Comparison of ENCODE assay signal across 9 cellular contexts in the genomic region with DNA sequence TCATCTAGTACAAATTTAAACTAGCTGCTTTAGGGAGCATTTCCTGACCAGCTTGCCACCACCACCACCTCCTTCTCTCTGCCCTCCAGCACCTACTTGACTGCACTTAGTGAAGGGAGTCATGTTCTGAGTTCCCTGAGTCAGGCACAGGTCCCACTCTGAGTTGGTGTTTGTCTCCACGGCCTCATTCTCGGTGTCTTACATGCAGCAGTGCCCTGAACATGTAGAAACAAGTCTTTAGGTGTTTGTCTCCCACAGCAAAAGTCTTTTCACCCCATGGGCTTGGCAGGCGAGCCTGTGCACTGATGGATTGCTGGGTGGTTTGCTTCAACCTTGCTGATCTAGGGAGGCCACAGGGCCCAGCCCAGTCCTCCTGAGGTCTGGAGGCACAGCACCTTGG. TPM values are rescaled to one million over a fixed set of nuclear protein-coding genes. Genes with fewer than 3 reads are reported as not detected.
A peak's percentile ranks its signal among the peaks of the same experiment; 100 is the strongest.
DNase-seq lines count a peak whose midpoint lies in the region; ATAC-seq, FAIRE-seq and TF ChIP-seq lines count a peak whose summit lies in the region.
"Had no signal": no experiment of that assay in that cellular context is flagged by ENCODE, and none has a peak within 500 bp of the region (broad histone marks: within the 10 kb centered on the region; RNA-seq: fewer than 3 reads in every experiment).

No MANE protein-coding gene starts in this region.

- H4K91ac ChIP-seq in trophoblast cell (ENCODE audit: low read depth, low read length): peak overlapping the region; percentile 8

- peak overlapping the region; percentile 42 for H3K4ac ChIP-seq in trophoblast cell (ENCODE audit: low read depth, low read length)

- H3K9me3 Mint-ChIP-seq in CD8-positive, alpha-beta T cell: no peaks in the 10 kb centered on the region

- peaks cover 97% of the 10 kb centered on the region for H3K4me1 Mint-ChIP-seq in CD8-positive, alpha-beta T cell (ENCODE audit: low read depth)

- H3K18ac ChIP-seq in trophoblast cell (ENCODE audit: low read length): peak overlapping the region; percentile 50

- peak overlapping the region; percentile 97 for H3K27ac Mint-ChIP-seq in CD8-positive, alpha-beta T cell

- FAIRE-seq in bronchial epithelial cell (lab: Jason Lieb, UNC): peak; percentile 68
- no peak for FAIRE-seq in RCC 7860 (lab: Jason Lieb, UNC)

- intact Hi-C loops in CD8-positive, alpha-beta T cell (cut with DNase I, micrococcal nuclease): loop anchor here (1.0 to 2.0 kb wide), 2 partner anchors 13 to 16 kb away; partner anchors contain the start of gene TSPAN14 (in 1 of the 2)

- H3K36me3 ChIP-seq in CD8-positive, alpha-beta T cell (ENCODE audit: insufficient read depth, low read length): no peaks in the 10 kb centered on the region
- H3K36me3 ChIP-seq in OCI-LY1 (ENCODE audit: insufficient read depth, low read length) (peaks cover 30% of the 10 kb centered on the region), bronchial epithelial cell (ENCODE audit: control insufficient read depth, insufficient read depth, low read length) (peaks cover 9% of the 10 kb centered on the region), trophoblast cell (ENCODE audit: control insufficient read depth in 1 of 2, insufficient read depth in 2 of 2, low read length in 2 of 2) (peaks cover 21 to 22% of the 10 kb centered on the region in 2 experiments), BE2C (no peaks in the 10 kb centered on the region)

- POLR2A ChIA-PET in CD8-positive, alpha-beta T cell (lab: Charles Lee): interaction anchor here (1.4 to 12.0 kb wide), 4 partner anchors 11 to 28 kb away, joined by 4 to 122 read pairs (median 58); no protein-coding TSS in a partner anchor

- peak in 1 of 7 experiments; percentile 37 for DNase-seq in CD8-positive, alpha-beta T cell
- DNase-seq in bronchial epithelial cell (ENCODE audit: low read depth): peak; percentile 94
- no peak for DNase-seq in trophoblast cell
- no peak for DNase-seq in G401 (ENCODE audit: low spot score)
- no peak for DNase-seq in RCC 7860 (ENCODE audit: low spot score)
- no peak for DNase-seq in BE2C
- DNase-seq: NCI-H1105 had no signal

- no peaks in the 10 kb centered on the region for H3K27me3 Mint-ChIP-seq in CD8-positive, alpha-beta T cell (ENCODE audit: low read depth)

- in situ Hi-C loops in G401 (cut with HindIII; ENCODE audit: low sequenced_read_pairs): no loop called here

- no peak overlapping the region for H2BK120ac ChIP-seq in trophoblast cell (ENCODE audit: insufficient read depth, low read length, poor library complexity)

- no peak for TF ChIP-seq CTCF in CD8-positive, alpha-beta T cell (IDR thresholded peaks at IDR 0.05)
- TF ChIP-seq CTCF in OCI-LY1 (IDR thresholded peaks at IDR 0.05; ENCODE audit: low read length): no peak
- TF ChIP-seq CTCF in bronchial epithelial cell (IDR thresholded peaks at IDR 0.05; ENCODE audit: insufficient read depth, low read length, severe bottlenecking): no peak
- TF ChIP-seq CTCF in BE2C (IDR thresholded peaks at IDR 0.05; ENCODE audit: low read depth, low read length): no peak

- H2AK5ac ChIP-seq in trophoblast cell (ENCODE audit: low read length): no peak overlapping the region

- peak overlapping the region; percentile 1 for H4K8ac ChIP-seq in trophoblast cell (ENCODE audit: low read depth, low read length)

- no peak overlapping the region for H2BK5ac ChIP-seq in trophoblast cell (ENCODE audit: low read depth, low read length, poor library complexity)

- no peaks in the 10 kb centered on the region for H3K27me3 ChIP-seq in CD8-positive, alpha-beta T cell (ENCODE audit: insufficient read depth, low read length)
- H3K27me3 ChIP-seq in OCI-LY1 (ENCODE audit: insufficient read depth, low read length) (no peaks in the 10 kb centered on the region), bronchial epithelial cell (ENCODE audit: control insufficient read depth, insufficient read depth, low read length) (no peaks in the 10 kb centered on the region), trophoblast cell (ENCODE audit: insufficient read depth, low read length) (no peaks in the 10 kb centered on the region), BE2C (no peaks in the 10 kb centered on the region)

- no peak overlapping the region for H4K12ac ChIP-seq in trophoblast cell (ENCODE audit: low read depth, low read length)

- no peak overlapping the region for H3K14ac ChIP-seq in trophoblast cell (ENCODE audit: low read length)

- no peak overlapping the region for H2BK12ac ChIP-seq in trophoblast cell (ENCODE audit: low read length)

- peak overlapping the region; percentile 14 for H3K27ac ChIP-seq in CD8-positive, alpha-beta T cell (ENCODE audit: low read depth, low read length)
- H3K27ac ChIP-seq in OCI-LY1 (ENCODE audit: low read depth, low read length, poor library complexity, severe bottlenecking) (peak overlapping the region; percentile 97), trophoblast cell (ENCODE audit: low read depth, low read length) (no peak overlapping the region)

- no peaks in the 10 kb centered on the region for H3K9me3 ChIP-seq in CD8-positive, alpha-beta T cell (ENCODE audit: low read length)
- H3K9me3 ChIP-seq in OCI-LY1 (ENCODE audit: low read length) (no peaks in the 10 kb centered on the region), trophoblast cell (ENCODE audit: insufficient read depth, low read depth, low read length) (no peaks in the 10 kb centered on the region), BE2C (no peaks in the 10 kb centered on the region)

- peak overlapping the region; percentile 60 for H3K4me3 Mint-ChIP-seq in CD8-positive, alpha-beta T cell

- H3K9ac ChIP-seq in OCI-LY1 (ENCODE audit: low read length) (peak overlapping the region; percentile 43), trophoblast cell (ENCODE audit: low read length) (no peak overlapping the region)

- H3K4me3 ChIP-seq in CD8-positive, alpha-beta T cell (ENCODE audit: low read depth, low read length): peak overlapping the region; percentile 27
- no peak overlapping the region for H3K4me3 ChIP-seq in OCI-LY1 (ENCODE audit: low read depth, low read length, poor library complexity, severe bottlenecking)
- H3K4me3 ChIP-seq in bronchial epithelial cell (ENCODE audit: low read depth, low read length): no peak overlapping the region
- H3K4me3 ChIP-seq in trophoblast cell (ENCODE audit: low read depth, low read length): no peak overlapping the region
- H3K4me3 ChIP-seq in BE2C (ENCODE audit: low read depth, low read length): no peak overlapping the region

- no peak for ATAC-seq in CD8-positive, alpha-beta T cell
- no peak for ATAC-seq in GM19351 (IDR thresholded peaks at IDR 0.05; ENCODE audit: unreplicated experiment)

- H2AFZ ChIP-seq in OCI-LY1 (ENCODE audit: low read length) (no peak overlapping the region), trophoblast cell (ENCODE audit: insufficient read depth, low read length, poor library complexity) (no peak overlapping the region)

- peaks cover 49% of the 10 kb centered on the region for H3K36me3 Mint-ChIP-seq in CD8-positive, alpha-beta T cell

- H3K9me2 ChIP-seq in OCI-LY1 (ENCODE audit: low read depth, low read length): no peaks in the 10 kb centered on the region

- H3K23ac ChIP-seq in trophoblast cell (ENCODE audit: low read length): peak overlapping the region; percentile 70

- CTCF ChIA-PET in CD8-positive, alpha-beta T cell (lab: Charles Lee): interaction anchor here (20.3 to 21.9 kb wide), 3 partner anchors 17 to 30 kb away, joined by 227 to 404 read pairs (median 312); partner anchors contain the start of gene TSPAN14

- peaks cover 13% of the 10 kb centered on the region for H3K79me1 ChIP-seq in trophoblast cell (ENCODE audit: low read length)

- H3K4me1 ChIP-seq in CD8-positive, alpha-beta T cell (ENCODE audit: insufficient read depth, low read length): peaks cover 87% of the 10 kb centered on the region
- H3K4me1 ChIP-seq in OCI-LY1 (ENCODE audit: insufficient read depth, low read length, severe bottlenecking) (peaks cover 85% of the 10 kb centered on the region), trophoblast cell (ENCODE audit: control insufficient read depth in 1 of 2, insufficient read depth in 2 of 2, low read length in 2 of 2) (peaks cover 21 to 49% of the 10 kb centered on the region in 2 experiments), BE2C (no peaks in the 10 kb centered on the region; the same call in 1 of the 2 replicates)

- H3K4me2 ChIP-seq in OCI-LY1 (ENCODE audit: low read length): peak overlapping the region; percentile 32; the same call in 1 of the 2 replicates
- no peak overlapping the region for H3K4me2 ChIP-seq in trophoblast cell (ENCODE audit: low read length)

- H3K79me2 ChIP-seq in OCI-LY1 (ENCODE audit: insufficient read depth, low read length): peaks cover 36% of the 10 kb centered on the region
- H3K79me2 ChIP-seq in trophoblast cell (ENCODE audit: control insufficient read depth, insufficient read depth, low read length, poor library complexity): peaks cover 22% of the 10 kb centered on the region

- no CpG with 5 or more reads among the region's 3 CpGs for WGBS in trophoblast cell (ENCODE audit: extremely low coverage, insufficient coverage, insufficient read length)

- peaks cover 7% of the 10 kb centered on the region; the same call in 1 of the 2 replicates for H3F3A ChIP-seq in OCI-LY1 (ENCODE audit: insufficient read depth, low read length)

- H4K20me1 ChIP-seq in OCI-LY1 (ENCODE audit: insufficient read depth, low read length): no peaks in the 10 kb centered on the region

RNA-seq across cellular contexts. Expression of gene TSPAN14, which starts 16.9 kb away (rescaled TPM):
- total RNA-seq in CD8-positive, alpha-beta T cell: 10 to 100 TPM; 63.9 to 66.1 TPM
- 21.1 and 30.1 TPM in 2 replicates for total RNA-seq in bronchial epithelial cell
- 77.2 and 78.0 TPM in 2 replicates for polyA plus RNA-seq in trophoblast cell (2013)
- total RNA-seq in G401 (2014; rRNA removed; shearing (Covaris generic)): 8.5 and 24.5 TPM in 2 replicates
- 29.9 TPM for polyA plus RNA-seq in BE2C (2012; ENCODE audit: insufficient read depth, insufficient read length, low read depth)
